ENCODE assay signal across 1 cellular context in the genomic region with DNA sequence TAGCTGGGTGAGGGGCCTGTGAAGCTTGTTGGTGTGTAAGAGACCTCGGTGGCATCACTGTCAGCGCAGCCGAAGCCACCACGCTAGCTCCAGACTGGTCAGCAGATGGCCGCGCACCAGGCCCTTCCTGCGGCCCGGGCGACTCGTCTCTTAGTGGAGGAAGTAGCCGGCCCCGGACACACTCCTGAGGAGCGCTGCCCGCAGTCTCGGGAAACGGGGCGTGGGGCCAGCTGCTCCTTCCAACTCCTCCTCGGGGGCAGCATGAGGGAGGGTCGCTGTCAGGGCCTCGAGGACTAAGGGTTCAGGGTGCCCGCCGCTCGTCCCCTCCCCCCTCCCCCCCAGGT.
TF ChIP-seq lines count a peak whose summit lies in the region.

No MANE protein-coding gene starts in this region.

TF ChIP-seq in HepG2, 621 proteins besides CTCF, POLR2A, EP300 and RAD21 (continued from another document and continues in another):
- TF ChIP-seq, protein P1, sequence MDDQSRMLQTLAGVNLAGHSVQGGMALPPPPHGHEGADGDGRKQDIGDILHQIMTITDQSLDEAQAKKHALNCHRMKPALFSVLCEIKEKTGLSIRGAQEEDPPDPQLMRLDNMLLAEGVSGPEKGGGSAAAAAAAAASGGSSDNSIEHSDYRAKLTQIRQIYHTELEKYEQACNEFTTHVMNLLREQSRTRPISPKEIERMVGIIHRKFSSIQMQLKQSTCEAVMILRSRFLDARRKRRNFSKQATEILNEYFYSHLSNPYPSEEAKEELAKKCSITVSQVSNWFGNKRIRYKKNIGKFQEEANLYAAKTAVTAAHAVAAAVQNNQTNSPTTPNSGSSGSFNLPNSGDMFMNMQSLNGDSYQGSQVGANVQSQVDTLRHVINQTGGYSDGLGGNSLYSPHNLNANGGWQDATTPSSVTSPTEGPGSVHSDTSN (CRISPR knock-in tag; IDR thresholded peaks at IDR 0.05; ENCODE audit: borderline replicate concordance): no peak
- TF ChIP-seq ETV5 (CRISPR knock-in tag; IDR thresholded peaks at IDR 0.05; ENCODE audit: borderline replicate concordance) (no peak), NFE2L1 (CRISPR knock-in tag; IDR thresholded peaks at IDR 0.05; ENCODE audit: borderline replicate concordance) (no peak), ZNF451 (CRISPR knock-in tag; IDR thresholded peaks at IDR 0.05) (no peak), ZNF563 (CRISPR knock-in tag; IDR thresholded peaks at IDR 0.05) (no peak), HNF4A (CRISPR knock-in tag; IDR thresholded peaks at IDR 0.05) (no peak), ZNF557 (CRISPR knock-in tag; IDR thresholded peaks at IDR 0.05) (0 out of 2 replicates have a peak, but pooled peaks have one; percentile 24), ZFP41 (CRISPR knock-in tag; IDR thresholded peaks at IDR 0.05; ENCODE audit: borderline replicate concordance) (no peak), HCFC1 (IDR thresholded peaks at IDR 0.05; ENCODE audit: low read depth, low read length) (no peak), KLF13 (CRISPR knock-in tag; IDR thresholded peaks at IDR 0.05) (no peak; the same call in 1 of the 2 replicates), KAT2B (IDR thresholded peaks at IDR 0.05; ENCODE audit: borderline replicate concordance, low read depth, low read length) (no peak), MAFF (IDR thresholded peaks at IDR 0.05; ENCODE audit: low read depth, low read length) (no peak), PHB2 (IDR thresholded peaks at IDR 0.05; ENCODE audit: partially characterized antibody) (no peak), SMARCE1 (IDR thresholded peaks at IDR 0.05; ENCODE audit: borderline replicate concordance) (no peak), SRF (IDR thresholded peaks at IDR 0.05; ENCODE audit: low read depth, low read length) (no peak), ZNF709 (CRISPR knock-in tag; IDR thresholded peaks at IDR 0.05) (0 out of 2 replicates have a peak, but pooled peaks have one; percentile 4), ZNF3 (CRISPR knock-in tag; IDR thresholded peaks at IDR 0.05) (no peak), MIXL1 (CRISPR knock-in tag; IDR thresholded peaks at IDR 0.05) (no peak), ZNF10 (CRISPR knock-in tag; IDR thresholded peaks at IDR 0.05; ENCODE audit: borderline replicate concordance, low read depth) (no peak), ZNF225 (CRISPR knock-in tag; IDR thresholded peaks at IDR 0.05) (0 out of 2 replicates have a peak, but pooled peaks have one; percentile 41), MBNL3 (CRISPR knock-in tag; conservative IDR thresholded peaks at IDR 0.05) (no peak), CC2D1A (CRISPR knock-in tag; IDR thresholded peaks at IDR 0.05) (no peak), ZNF614 (CRISPR knock-in tag; IDR thresholded peaks at IDR 0.05; ENCODE audit: borderline replicate concordance) (no peak), ZNF253 (CRISPR knock-in tag; IDR thresholded peaks at IDR 0.05; ENCODE audit: borderline replicate concordance) (no peak), RBAK (CRISPR knock-in tag; IDR thresholded peaks at IDR 0.05) (no peak), ZNF737 (CRISPR knock-in tag; IDR thresholded peaks at IDR 0.05; ENCODE audit: borderline replicate concordance) (no peak)
- TF ChIP-seq, protein P2, sequence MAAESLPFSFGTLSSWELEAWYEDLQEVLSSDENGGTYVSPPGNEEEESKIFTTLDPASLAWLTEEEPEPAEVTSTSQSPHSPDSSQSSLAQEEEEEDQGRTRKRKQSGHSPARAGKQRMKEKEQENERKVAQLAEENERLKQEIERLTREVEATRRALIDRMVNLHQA (CRISPR knock-in tag; IDR thresholded peaks at IDR 0.05): no peak
- TF ChIP-seq, protein P3, sequence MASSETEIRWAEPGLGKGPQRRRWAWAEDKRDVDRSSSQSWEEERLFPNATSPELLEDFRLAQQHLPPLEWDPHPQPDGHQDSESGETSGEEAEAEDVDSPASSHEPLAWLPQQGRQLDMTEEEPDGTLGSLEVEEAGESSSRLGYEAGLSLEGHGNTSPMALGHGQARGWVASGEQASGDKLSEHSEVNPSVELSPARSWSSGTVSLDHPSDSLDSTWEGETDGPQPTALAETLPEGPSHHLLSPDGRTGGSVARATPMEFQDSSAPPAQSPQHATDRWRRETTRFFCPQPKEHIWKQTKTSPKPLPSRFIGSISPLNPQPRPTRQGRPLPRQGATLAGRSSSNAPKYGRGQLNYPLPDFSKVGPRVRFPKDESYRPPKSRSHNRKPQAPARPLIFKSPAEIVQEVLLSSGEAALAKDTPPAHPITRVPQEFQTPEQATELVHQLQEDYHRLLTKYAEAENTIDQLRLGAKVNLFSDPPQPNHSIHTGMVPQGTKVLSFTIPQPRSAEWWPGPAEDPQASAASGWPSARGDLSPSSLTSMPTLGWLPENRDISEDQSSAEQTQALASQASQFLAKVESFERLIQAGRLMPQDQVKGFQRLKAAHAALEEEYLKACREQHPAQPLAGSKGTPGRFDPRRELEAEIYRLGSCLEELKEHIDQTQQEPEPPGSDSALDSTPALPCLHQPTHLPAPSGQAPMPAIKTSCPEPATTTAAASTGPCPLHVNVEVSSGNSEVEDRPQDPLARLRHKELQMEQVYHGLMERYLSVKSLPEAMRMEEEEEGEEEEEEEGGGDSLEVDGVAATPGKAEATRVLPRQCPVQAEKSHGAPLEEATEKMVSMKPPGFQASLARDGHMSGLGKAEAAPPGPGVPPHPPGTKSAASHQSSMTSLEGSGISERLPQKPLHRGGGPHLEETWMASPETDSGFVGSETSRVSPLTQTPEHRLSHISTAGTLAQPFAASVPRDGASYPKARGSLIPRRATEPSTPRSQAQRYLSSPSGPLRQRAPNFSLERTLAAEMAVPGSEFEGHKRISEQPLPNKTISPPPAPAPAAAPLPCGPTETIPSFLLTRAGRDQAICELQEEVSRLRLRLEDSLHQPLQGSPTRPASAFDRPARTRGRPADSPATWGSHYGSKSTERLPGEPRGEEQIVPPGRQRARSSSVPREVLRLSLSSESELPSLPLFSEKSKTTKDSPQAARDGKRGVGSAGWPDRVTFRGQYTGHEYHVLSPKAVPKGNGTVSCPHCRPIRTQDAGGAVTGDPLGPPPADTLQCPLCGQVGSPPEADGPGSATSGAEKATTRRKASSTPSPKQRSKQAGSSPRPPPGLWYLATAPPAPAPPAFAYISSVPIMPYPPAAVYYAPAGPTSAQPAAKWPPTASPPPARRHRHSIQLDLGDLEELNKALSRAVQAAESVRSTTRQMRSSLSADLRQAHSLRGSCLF (CRISPR knock-in tag; IDR thresholded peaks at IDR 0.05; ENCODE audit: borderline replicate concordance): peak; percentile 27; the same call in 1 of the 2 replicates
- TF ChIP-seq, protein P4, sequence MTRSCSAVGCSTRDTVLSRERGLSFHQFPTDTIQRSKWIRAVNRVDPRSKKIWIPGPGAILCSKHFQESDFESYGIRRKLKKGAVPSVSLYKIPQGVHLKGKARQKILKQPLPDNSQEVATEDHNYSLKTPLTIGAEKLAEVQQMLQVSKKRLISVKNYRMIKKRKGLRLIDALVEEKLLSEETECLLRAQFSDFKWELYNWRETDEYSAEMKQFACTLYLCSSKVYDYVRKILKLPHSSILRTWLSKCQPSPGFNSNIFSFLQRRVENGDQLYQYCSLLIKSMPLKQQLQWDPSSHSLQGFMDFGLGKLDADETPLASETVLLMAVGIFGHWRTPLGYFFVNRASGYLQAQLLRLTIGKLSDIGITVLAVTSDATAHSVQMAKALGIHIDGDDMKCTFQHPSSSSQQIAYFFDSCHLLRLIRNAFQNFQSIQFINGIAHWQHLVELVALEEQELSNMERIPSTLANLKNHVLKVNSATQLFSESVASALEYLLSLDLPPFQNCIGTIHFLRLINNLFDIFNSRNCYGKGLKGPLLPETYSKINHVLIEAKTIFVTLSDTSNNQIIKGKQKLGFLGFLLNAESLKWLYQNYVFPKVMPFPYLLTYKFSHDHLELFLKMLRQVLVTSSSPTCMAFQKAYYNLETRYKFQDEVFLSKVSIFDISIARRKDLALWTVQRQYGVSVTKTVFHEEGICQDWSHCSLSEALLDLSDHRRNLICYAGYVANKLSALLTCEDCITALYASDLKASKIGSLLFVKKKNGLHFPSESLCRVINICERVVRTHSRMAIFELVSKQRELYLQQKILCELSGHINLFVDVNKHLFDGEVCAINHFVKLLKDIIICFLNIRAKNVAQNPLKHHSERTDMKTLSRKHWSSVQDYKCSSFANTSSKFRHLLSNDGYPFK (CRISPR knock-in tag; IDR thresholded peaks at IDR 0.05; ENCODE audit: borderline replicate concordance): no peak
- TF ChIP-seq, protein P5, sequence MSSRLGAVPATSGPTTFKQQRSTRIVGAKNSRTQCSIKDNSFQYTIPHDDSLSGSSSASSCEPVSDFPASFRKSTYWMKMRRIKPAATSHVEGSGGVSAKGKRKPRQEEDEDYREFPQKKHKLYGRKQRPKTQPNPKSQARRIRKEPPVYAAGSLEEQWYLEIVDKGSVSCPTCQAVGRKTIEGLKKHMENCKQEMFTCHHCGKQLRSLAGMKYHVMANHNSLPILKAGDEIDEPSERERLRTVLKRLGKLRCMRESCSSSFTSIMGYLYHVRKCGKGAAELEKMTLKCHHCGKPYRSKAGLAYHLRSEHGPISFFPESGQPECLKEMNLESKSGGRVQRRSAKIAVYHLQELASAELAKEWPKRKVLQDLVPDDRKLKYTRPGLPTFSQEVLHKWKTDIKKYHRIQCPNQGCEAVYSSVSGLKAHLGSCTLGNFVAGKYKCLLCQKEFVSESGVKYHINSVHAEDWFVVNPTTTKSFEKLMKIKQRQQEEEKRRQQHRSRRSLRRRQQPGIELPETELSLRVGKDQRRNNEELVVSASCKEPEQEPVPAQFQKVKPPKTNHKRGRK (CRISPR knock-in tag; IDR thresholded peaks at IDR 0.05): no peak
- TF ChIP-seq, protein P6, sequence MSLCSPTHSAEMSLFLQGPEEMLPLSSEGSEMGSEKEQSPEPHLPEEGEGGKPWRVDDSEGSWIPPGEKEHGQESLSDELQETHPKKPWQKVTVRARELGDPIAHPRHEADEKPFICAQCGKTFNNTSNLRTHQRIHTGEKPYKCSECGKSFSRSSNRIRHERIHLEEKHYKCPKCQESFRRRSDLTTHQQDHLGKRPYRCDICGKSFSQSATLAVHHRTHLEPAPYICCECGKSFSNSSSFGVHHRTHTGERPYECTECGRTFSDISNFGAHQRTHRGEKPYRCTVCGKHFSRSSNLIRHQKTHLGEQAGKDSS (CRISPR knock-in tag; IDR thresholded peaks at IDR 0.05; ENCODE audit: borderline replicate concordance, low read depth): 0 out of 2 replicates have a peak, but pooled peaks have one; percentile 10
- TF ChIP-seq, protein P7, sequence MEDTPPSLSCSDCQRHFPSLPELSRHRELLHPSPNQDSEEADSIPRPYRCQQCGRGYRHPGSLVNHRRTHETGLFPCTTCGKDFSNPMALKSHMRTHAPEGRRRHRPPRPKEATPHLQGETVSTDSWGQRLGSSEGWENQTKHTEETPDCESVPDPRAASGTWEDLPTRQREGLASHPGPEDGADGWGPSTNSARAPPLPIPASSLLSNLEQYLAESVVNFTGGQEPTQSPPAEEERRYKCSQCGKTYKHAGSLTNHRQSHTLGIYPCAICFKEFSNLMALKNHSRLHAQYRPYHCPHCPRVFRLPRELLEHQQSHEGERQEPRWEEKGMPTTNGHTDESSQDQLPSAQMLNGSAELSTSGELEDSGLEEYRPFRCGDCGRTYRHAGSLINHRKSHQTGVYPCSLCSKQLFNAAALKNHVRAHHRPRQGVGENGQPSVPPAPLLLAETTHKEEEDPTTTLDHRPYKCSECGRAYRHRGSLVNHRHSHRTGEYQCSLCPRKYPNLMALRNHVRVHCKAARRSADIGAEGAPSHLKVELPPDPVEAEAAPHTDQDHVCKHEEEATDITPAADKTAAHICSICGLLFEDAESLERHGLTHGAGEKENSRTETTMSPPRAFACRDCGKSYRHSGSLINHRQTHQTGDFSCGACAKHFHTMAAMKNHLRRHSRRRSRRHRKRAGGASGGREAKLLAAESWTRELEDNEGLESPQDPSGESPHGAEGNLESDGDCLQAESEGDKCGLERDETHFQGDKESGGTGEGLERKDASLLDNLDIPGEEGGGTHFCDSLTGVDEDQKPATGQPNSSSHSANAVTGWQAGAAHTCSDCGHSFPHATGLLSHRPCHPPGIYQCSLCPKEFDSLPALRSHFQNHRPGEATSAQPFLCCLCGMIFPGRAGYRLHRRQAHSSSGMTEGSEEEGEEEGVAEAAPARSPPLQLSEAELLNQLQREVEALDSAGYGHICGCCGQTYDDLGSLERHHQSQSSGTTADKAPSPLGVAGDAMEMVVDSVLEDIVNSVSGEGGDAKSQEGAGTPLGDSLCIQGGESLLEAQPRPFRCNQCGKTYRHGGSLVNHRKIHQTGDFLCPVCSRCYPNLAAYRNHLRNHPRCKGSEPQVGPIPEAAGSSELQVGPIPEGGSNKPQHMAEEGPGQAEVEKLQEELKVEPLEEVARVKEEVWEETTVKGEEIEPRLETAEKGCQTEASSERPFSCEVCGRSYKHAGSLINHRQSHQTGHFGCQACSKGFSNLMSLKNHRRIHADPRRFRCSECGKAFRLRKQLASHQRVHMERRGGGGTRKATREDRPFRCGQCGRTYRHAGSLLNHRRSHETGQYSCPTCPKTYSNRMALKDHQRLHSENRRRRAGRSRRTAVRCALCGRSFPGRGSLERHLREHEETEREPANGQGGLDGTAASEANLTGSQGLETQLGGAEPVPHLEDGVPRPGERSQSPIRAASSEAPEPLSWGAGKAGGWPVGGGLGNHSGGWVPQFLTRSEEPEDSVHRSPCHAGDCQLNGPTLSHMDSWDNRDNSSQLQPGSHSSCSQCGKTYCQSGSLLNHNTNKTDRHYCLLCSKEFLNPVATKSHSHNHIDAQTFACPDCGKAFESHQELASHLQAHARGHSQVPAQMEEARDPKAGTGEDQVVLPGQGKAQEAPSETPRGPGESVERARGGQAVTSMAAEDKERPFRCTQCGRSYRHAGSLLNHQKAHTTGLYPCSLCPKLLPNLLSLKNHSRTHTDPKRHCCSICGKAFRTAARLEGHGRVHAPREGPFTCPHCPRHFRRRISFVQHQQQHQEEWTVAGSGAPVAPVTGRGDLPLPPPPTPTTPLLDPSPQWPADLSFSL (CRISPR knock-in tag; IDR thresholded peaks at IDR 0.05): 0 out of 2 replicates have a peak, but pooled peaks have one; percentile 13
- TF ChIP-seq, protein P8, sequence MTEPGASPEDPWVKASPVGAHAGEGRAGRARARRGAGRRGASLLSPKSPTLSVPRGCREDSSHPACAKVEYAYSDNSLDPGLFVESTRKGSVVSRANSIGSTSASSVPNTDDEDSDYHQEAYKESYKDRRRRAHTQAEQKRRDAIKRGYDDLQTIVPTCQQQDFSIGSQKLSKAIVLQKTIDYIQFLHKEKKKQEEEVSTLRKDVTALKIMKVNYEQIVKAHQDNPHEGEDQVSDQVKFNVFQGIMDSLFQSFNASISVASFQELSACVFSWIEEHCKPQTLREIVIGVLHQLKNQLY (CRISPR knock-in tag; IDR thresholded peaks at IDR 0.05): no peak
